8 cellular contexts compared by ENCODE assay signal in the genomic region with DNA sequence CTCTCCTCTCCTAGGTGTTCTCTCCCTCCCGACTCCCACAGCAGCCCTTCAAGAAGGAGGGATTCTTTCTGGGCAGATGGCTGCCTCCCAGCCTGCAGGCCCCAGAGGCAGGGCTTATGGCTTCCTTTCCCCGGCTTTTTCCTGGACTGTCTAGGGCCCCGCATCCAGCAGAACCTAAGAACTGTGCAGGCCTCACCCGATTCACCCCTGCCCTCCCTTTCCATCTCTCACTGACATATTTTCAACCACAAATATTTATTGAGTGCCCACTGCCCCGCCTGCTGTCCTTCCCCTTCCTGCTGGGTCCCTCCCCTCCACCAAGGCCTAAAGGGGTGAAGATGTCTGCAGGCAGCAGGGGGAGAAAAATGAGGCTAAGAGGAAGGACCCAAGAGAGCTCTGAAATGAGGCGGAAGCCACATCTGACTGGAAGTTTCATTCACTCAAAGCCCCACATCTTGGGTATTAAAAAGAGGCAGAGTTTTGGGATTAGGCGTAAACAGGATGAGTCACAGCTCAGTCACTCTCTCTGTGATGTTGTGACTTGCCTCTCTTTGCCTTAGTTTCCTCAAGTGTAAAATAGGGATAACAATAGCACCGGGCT. TPM values are rescaled to one million over a fixed set of nuclear protein-coding genes. Genes with fewer than 3 reads are reported as not detected.
DNase-seq lines count a peak whose midpoint lies in the region; ATAC-seq and TF ChIP-seq lines count a peak whose summit lies in the region.

No MANE protein-coding gene starts in this region.

- H3K9me3 Mint-ChIP-seq in GM23338: no peaks in the 10 kb centered on the region
- H3K9me3 Mint-ChIP-seq in chondrocyte (ENCODE audit: low read depth): no peaks in the 10 kb centered on the region

- H3K4me3 Mint-ChIP-seq in GM23338: peak overlapping the region; percentile 97
- H3K4me3 Mint-ChIP-seq in chondrocyte (ENCODE audit: unreplicated experiment): no peak overlapping the region

- H3K4me1 Mint-ChIP-seq in GM23338 (peaks cover 81% of the 10 kb centered on the region), chondrocyte (ENCODE audit: low read depth) (peaks cover 57% of the 10 kb centered on the region)

- H3K36me3 Mint-ChIP-seq in GM23338 (ENCODE audit: low read depth): peaks cover 34% of the 10 kb centered on the region; the same call in 2 of the 3 replicates
- no peaks in the 10 kb centered on the region for H3K36me3 Mint-ChIP-seq in chondrocyte (ENCODE audit: low read depth)

- no peak overlapping the region for H2AFZ ChIP-seq in GM23338

- peaks cover 4% of the 10 kb centered on the region for H4K20me1 ChIP-seq in GM23338 (replicated peaks; ENCODE audit: insufficient read depth)

- H3K4me1 ChIP-seq in GM23338 (ENCODE audit: insufficient read depth) (peaks cover 63% of the 10 kb centered on the region), muscle layer of duodenum (ENCODE audit: control insufficient read depth in 1 of 2, insufficient read depth in 2 of 2, low read length in 2 of 2) (peaks cover 12 to 25% of the 10 kb centered on the region in 2 donors)

- peak overlapping the region; percentile 92 for H3K4me2 ChIP-seq in GM23338

- H3K27me3 ChIP-seq in GM23338 (ENCODE audit: insufficient read depth): no peaks in the 10 kb centered on the region
- H3K27me3 ChIP-seq in muscle layer of duodenum (ENCODE audit: low read depth, low read length): no peaks in the 10 kb centered on the region

- H3K9me3 ChIP-seq in muscle layer of duodenum (ENCODE audit: control insufficient read depth in 1 of 2, low read length in 2 of 2): no peaks in the 10 kb centered on the region

- H3K27me3 Mint-ChIP-seq in GM23338 (ENCODE audit: insufficient read depth, low read depth, poor library complexity): peaks cover 20% of the 10 kb centered on the region
- H3K27me3 Mint-ChIP-seq in chondrocyte (ENCODE audit: low read depth): no peaks in the 10 kb centered on the region

- H3K27ac Mint-ChIP-seq in GM23338 (peak overlapping the region; percentile 79), chondrocyte (ENCODE audit: unreplicated experiment) (peak overlapping the region; percentile 87)

- peaks cover 28% of the 10 kb centered on the region for H3F3A ChIP-seq in GM23338 (replicated peaks; ENCODE audit: low read depth)

- no peaks in the 10 kb centered on the region for H3K36me3 ChIP-seq in GM23338 (ENCODE audit: insufficient read depth)
- H3K36me3 ChIP-seq in muscle layer of duodenum (ENCODE audit: control insufficient read depth in 1 of 2, insufficient read depth in 2 of 2, low read length in 2 of 2): no peaks in the 10 kb centered on the region

- peak; percentile 95 for DNase-seq in ACHN
- DNase-seq in GM23338 (ENCODE audit: low spot score): peak; percentile 29
- peak; percentile 73 for DNase-seq in NCI-H82 (lab: John Stamatoyannopoulos, UW)
- DNase-seq in chondrocyte (ENCODE audit: low spot score): no peak
- DNase-seq in putamen (ENCODE audit: low spot score): no peak
- DNase-seq in stimulated activated CD4-positive, alpha-beta T cell treated with anti-CD3 and anti-CD28 coated beads, Interleukin-12 subunit alpha, Interleukin-12 subunit beta, amount 100 ng/mL, for 4 hours: no peak

- peak overlapping the region; percentile 97 for H3K27ac ChIP-seq in GM23338 (ENCODE audit: low read depth)
- H3K27ac ChIP-seq in muscle layer of duodenum (ENCODE audit: low read length): peak overlapping the region; percentile 58

- TF ChIP-seq CTCF in GM23338 (conservative IDR thresholded peaks at IDR 0.05; ENCODE audit: low read depth in 2 of 2): no peak
- no peak for TF ChIP-seq CTCF in chondrocyte (IDR thresholded peaks at IDR 0.05)

- no peaks in the 10 kb centered on the region for H3K9me2 ChIP-seq in GM23338 (ENCODE audit: insufficient read depth)

- ATAC-seq in GM23338 (no peak), HG02852 (IDR thresholded peaks at IDR 0.05; ENCODE audit: unreplicated experiment) (no peak)

- H3K79me2 ChIP-seq in GM23338 (replicated peaks; ENCODE audit: insufficient read depth): peaks cover 71% of the 10 kb centered on the region

- in situ Hi-C loops in ACHN (cut with HindIII; ENCODE audit: low pct_ligation_motif_present, low pct_unique_long_range_greater_than_20kb, low sequenced_read_pairs): no loop called here

- peak overlapping the region; percentile 67 for H3K4me3 ChIP-seq in GM23338
- H3K4me3 ChIP-seq in muscle layer of duodenum (ENCODE audit: low read depth in 1 of 2, low read length in 2 of 2): peak overlapping the region in 1 of 2 donors; percentile 0

TF ChIP-seq in GM23338, 12 proteins besides CTCF, POLR2A, EP300 and RAD21 (continues in another document):
- TF ChIP-seq POLR2AphosphoS5 (IDR thresholded peaks at IDR 0.05; ENCODE audit: low read depth) (no peak), JUNB (IDR thresholded peaks at IDR 0.05; ENCODE audit: unreplicated experiment) (no peak), STAT1 (IDR thresholded peaks at IDR 0.05; ENCODE audit: unreplicated experiment) (no peak), EZH2 (IDR thresholded peaks at IDR 0.05; ENCODE audit: low read depth, unreplicated experiment) (no peak)
- TF ChIP-seq, protein P1, sequence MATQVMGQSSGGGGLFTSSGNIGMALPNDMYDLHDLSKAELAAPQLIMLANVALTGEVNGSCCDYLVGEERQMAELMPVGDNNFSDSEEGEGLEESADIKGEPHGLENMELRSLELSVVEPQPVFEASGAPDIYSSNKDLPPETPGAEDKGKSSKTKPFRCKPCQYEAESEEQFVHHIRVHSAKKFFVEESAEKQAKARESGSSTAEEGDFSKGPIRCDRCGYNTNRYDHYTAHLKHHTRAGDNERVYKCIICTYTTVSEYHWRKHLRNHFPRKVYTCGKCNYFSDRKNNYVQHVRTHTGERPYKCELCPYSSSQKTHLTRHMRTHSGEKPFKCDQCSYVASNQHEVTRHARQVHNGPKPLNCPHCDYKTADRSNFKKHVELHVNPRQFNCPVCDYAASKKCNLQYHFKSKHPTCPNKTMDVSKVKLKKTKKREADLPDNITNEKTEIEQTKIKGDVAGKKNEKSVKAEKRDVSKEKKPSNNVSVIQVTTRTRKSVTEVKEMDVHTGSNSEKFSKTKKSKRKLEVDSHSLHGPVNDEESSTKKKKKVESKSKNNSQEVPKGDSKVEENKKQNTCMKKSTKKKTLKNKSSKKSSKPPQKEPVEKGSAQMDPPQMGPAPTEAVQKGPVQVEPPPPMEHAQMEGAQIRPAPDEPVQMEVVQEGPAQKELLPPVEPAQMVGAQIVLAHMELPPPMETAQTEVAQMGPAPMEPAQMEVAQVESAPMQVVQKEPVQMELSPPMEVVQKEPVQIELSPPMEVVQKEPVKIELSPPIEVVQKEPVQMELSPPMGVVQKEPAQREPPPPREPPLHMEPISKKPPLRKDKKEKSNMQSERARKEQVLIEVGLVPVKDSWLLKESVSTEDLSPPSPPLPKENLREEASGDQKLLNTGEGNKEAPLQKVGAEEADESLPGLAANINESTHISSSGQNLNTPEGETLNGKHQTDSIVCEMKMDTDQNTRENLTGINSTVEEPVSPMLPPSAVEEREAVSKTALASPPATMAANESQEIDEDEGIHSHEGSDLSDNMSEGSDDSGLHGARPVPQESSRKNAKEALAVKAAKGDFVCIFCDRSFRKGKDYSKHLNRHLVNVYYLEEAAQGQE (IDR thresholded peaks at IDR 0.05; ENCODE audit: unreplicated experiment): no peak

RNA-seq across cellular contexts. Expression of a gene that starts 2.9 kb away (rescaled TPM):
- total RNA-seq in GM23338 (2014; rRNA removed; shearing (Covaris generic)): 125 and 134 TPM in 2 replicates
- polyA plus RNA-seq in GM23338 (2016; fragmentation: Nextera tagmentation; extraction: Ambion mirVana): 34.0 and 37.1 TPM in 2 replicates
- 0.87 to 2.6 TPM (median 1.9 TPM) in 3 replicates for total RNA-seq in chondrocyte

RNA-seq across cellular contexts. Expression of a gene that starts 11.5 kb away (rescaled TPM):
- total RNA-seq in GM23338 (2014; rRNA removed; shearing (Covaris generic)): 6.8 and 7.1 TPM in 2 replicates
- polyA plus RNA-seq in GM23338 (2016; fragmentation: Nextera tagmentation; extraction: Ambion mirVana): 6.1 and 10.5 TPM in 2 replicates
- total RNA-seq in chondrocyte: 11.8 to 46.5 TPM (median 41.1 TPM) in 3 replicates

RNA-seq across cellular contexts. Expression of a gene that starts 30.6 kb away (rescaled TPM):
- 36.7 and 43.4 TPM in 2 replicates for total RNA-seq in GM23338 (2014; rRNA removed; shearing (Covaris generic))
- polyA plus RNA-seq in GM23338 (2016; fragmentation: Nextera tagmentation; extraction: Ambion mirVana): 24.3 and 28.5 TPM in 2 replicates
- 88.5 to 128 TPM (median 127 TPM) in 3 replicates for total RNA-seq in chondrocyte

Comparison
In these comparisons a context has a peak if more than half of its experiments do, and no peak if none do; other contexts are left out.
1. DNase-seq: peak in ACHN (single experiment), GM23338 (single experiment) and NCI-H82 (single experiment); none in chondrocyte (single experiment), putamen (single experiment) and stimulated activated CD4-positive, alpha-beta T cell treated with anti-CD3 and anti-CD28 coated beads, Interleukin-12 subunit alpha, Interleukin-12 subunit beta, amount 100 ng/mL, for 4 hours (single experiment).
2. RNA of a gene that starts 2.9 kb away (total RNA-seq): 125 to 134 TPM in GM23338; 0.87 to 2.6 TPM in chondrocyte; every median in the first group is over 10 times any median in the second.